Comparison of ENCODE assay signal across 3 cellular contexts in genomic region chr17:68265852-68266232, GRCh38. TPM values are rescaled to one million over a fixed set of nuclear protein-coding genes. Genes with fewer than 3 reads are reported as not detected.
"Had no signal": no experiment of that assay in that cellular context is flagged by ENCODE, and none has a peak within 500 bp of the region (broad histone marks: within the 10 kb centered on the region; RNA-seq: fewer than 3 reads in every experiment).

No MANE protein-coding gene starts in this region.

RNA-seq across cellular contexts. Expression of gene SLC16A6, which starts 25.1 kb away (rescaled TPM):
- total RNA-seq: left ventricle myocardium superior had no signal
- polyA plus RNA-seq: cardiac muscle cell, mammary epithelial cell had no signal
